ENCODE assay signal across 8 cellular contexts in genomic region chr4:183506389-183506735, GRCh38. TPM values are rescaled to one million over a fixed set of nuclear protein-coding genes. Genes with fewer than 3 reads are reported as not detected.
DNase-seq lines count a peak whose midpoint lies in the region; ATAC-seq lines count a peak whose summit lies in the region.

No MANE protein-coding gene starts in this region.

- H3K36me3 Mint-ChIP-seq in activated naive CD8-positive, alpha-beta T cell treated with anti-CD3 and anti-CD28 coated beads for 36 hours, result peaks cover 13% of the 10 kb centered on the region

- peak overlapping the region; percentile 99; the same call in 1 of the 2 replicates for H3K27ac ChIP-seq in HUES64 (ENCODE audit: low read depth, low read length)
- no peak overlapping the region for H3K27ac ChIP-seq in iPS-20b (ENCODE audit: low read length)

- H3K27me3 Mint-ChIP-seq in activated naive CD8-positive, alpha-beta T cell treated with anti-CD3 and anti-CD28 coated beads for 36 hours, result no peaks in the 10 kb centered on the region
- no peaks in the 10 kb centered on the region for H3K27me3 Mint-ChIP-seq in stimulated activated naive CD8-positive, alpha-beta T cell treated with anti-CD3 and anti-CD28 coated beads, Interleukin-15, amount 100 ng/mL, for 72 hours

- ATAC-seq in stimulated activated naive CD8-positive, alpha-beta T cell treated with anti-CD3 and anti-CD28 coated beads, Interleukin-15, amount 100 ng/mL, for 72 hours, result no peak
- ATAC-seq in GM19351 (IDR thresholded peaks at IDR 0.05; ENCODE audit: unreplicated experiment) (no peak), HG03469 (IDR thresholded peaks at IDR 0.05; ENCODE audit: unreplicated experiment) (no peak)

- no peaks in the 10 kb centered on the region for H3K9me3 Mint-ChIP-seq in activated naive CD8-positive, alpha-beta T cell treated with anti-CD3 and anti-CD28 coated beads for 36 hours
- no peaks in the 10 kb centered on the region for H3K9me3 Mint-ChIP-seq in stimulated activated naive CD8-positive, alpha-beta T cell treated with anti-CD3 and anti-CD28 coated beads, Interleukin-15, amount 100 ng/mL, for 72 hours

- H3K4me1 Mint-ChIP-seq in activated naive CD8-positive, alpha-beta T cell treated with anti-CD3 and anti-CD28 coated beads for 36 hours, result peaks cover 37% of the 10 kb centered on the region
- H3K4me1 Mint-ChIP-seq in stimulated activated naive CD8-positive, alpha-beta T cell treated with anti-CD3 and anti-CD28 coated beads, Interleukin-15, amount 100 ng/mL, for 72 hours, result peaks cover 26% of the 10 kb centered on the region

- no peak for DNase-seq in activated naive CD8-positive, alpha-beta T cell treated with anti-CD3 and anti-CD28 coated beads for 36 hours
- DNase-seq in stimulated activated naive CD8-positive, alpha-beta T cell treated with anti-CD3 and anti-CD28 coated beads, Interleukin-15, amount 100 ng/mL, for 72 hours, result no peak
- DNase-seq in LoVo (ENCODE audit: low spot score), result no peak
- no peak for DNase-seq in H4 (ENCODE audit: low spot score)

- H3K9me3 ChIP-seq in HUES64 (ENCODE audit: insufficient read depth, low read depth, low read length), result no peaks in the 10 kb centered on the region
- no peaks in the 10 kb centered on the region for H3K9me3 ChIP-seq in iPS-20b (ENCODE audit: insufficient read depth, low read depth, low read length)

- peak overlapping the region; percentile 85; the same call in 1 of the 2 replicates for H3K9ac ChIP-seq in HUES64 (ENCODE audit: low read depth, low read length)
- H3K9ac ChIP-seq in iPS-20b (ENCODE audit: low read depth, low read length), result peak overlapping the region; percentile 87; the same call in 1 of the 2 replicates

- peaks cover 14% of the 10 kb centered on the region for H3K4me1 ChIP-seq in HUES64 (ENCODE audit: insufficient read depth, low read length)
- peaks cover 7% of the 10 kb centered on the region for H3K4me1 ChIP-seq in iPS-20b (ENCODE audit: insufficient read depth, low read length)

- peaks cover 14% of the 10 kb centered on the region for H3K36me3 ChIP-seq in HUES64 (ENCODE audit: insufficient read depth, low read length)
- H3K36me3 ChIP-seq in iPS-20b (ENCODE audit: insufficient read depth, low read depth, low read length), result peaks cover 15% of the 10 kb centered on the region

- peak overlapping the region; percentile 86 for H3K4me3 ChIP-seq in HUES64 (ENCODE audit: low read length)
- H3K4me3 ChIP-seq in iPS-20b (ENCODE audit: low read length), result peak overlapping the region; percentile 80

- H3K27me3 ChIP-seq in HUES64 (ENCODE audit: insufficient read depth, low read length) (no peaks in the 10 kb centered on the region), iPS-20b (ENCODE audit: insufficient read depth, low read length) (no peaks in the 10 kb centered on the region)

- WGBS in HUES64, result 8% methylated on average over 10 of the region's 14 CpGs

- H3K4me3 Mint-ChIP-seq in activated naive CD8-positive, alpha-beta T cell treated with anti-CD3 and anti-CD28 coated beads for 36 hours, result peak overlapping the region; percentile 87
- peak overlapping the region; percentile 88 to 96 for H3K4me3 Mint-ChIP-seq in stimulated activated naive CD8-positive, alpha-beta T cell treated with anti-CD3 and anti-CD28 coated beads, Interleukin-15, amount 100 ng/mL, for 72 hours

- peak overlapping the region; percentile 94 for H3K27ac Mint-ChIP-seq in activated naive CD8-positive, alpha-beta T cell treated with anti-CD3 and anti-CD28 coated beads for 36 hours
- peak overlapping the region; percentile 95 to 96 for H3K27ac Mint-ChIP-seq in stimulated activated naive CD8-positive, alpha-beta T cell treated with anti-CD3 and anti-CD28 coated beads, Interleukin-15, amount 100 ng/mL, for 72 hours

RNA-seq across cellular contexts. Expression of gene ING2, which starts 1.5 kb away (rescaled TPM):
- 16.6 TPM for polyA plus RNA-seq in HUES64 (2013, experiment 1 of 2)
- polyA plus RNA-seq in HUES64 (2013, experiment 2 of 2), result 18.8 TPM
- total RNA-seq in activated naive CD8-positive, alpha-beta T cell treated with anti-CD3 and anti-CD28 coated beads for 36 hours, result 10 to 100 TPM; 17.4 to 18.0 TPM
- total RNA-seq in H4 (2014; rRNA removed; shearing (Covaris generic)), result 16.3 and 17.2 TPM in 2 replicates
